11 cellular contexts compared by ENCODE assay signal in genomic region chrX:133988010-133988409, GRCh38.
DNase-seq lines count a peak whose midpoint lies in the region; ATAC-seq and TF ChIP-seq lines count a peak whose summit lies in the region.
"Had no signal": no experiment of that assay in that cellular context is flagged by ENCODE, and none has a peak within 500 bp of the region (broad histone marks: within the 10 kb centered on the region; RNA-seq: fewer than 3 reads in every experiment).

No MANE protein-coding gene starts in this region.

- H3K9me3 Mint-ChIP-seq in nephron progenitor cell = no peaks in the 10 kb centered on the region
- H3K9me3 Mint-ChIP-seq in activated naive CD8-positive, alpha-beta T cell treated with anti-CD3 and anti-CD28 coated beads, Interleukin-2, amount 50 U/mL, for 24 hours = no peaks in the 10 kb centered on the region
- H3K9me3 Mint-ChIP-seq: CD8-positive, alpha-beta memory T cell had no signal

- ATAC-seq in HG02571 (IDR thresholded peaks at IDR 0.05; ENCODE audit: unreplicated experiment) = no peak
- ATAC-seq in activated naive CD8-positive, alpha-beta T cell treated with anti-CD3 and anti-CD28 coated beads, Interleukin-2, amount 50 U/mL, for 24 hours = no peak

- peaks cover 6% of the 10 kb centered on the region for H3K27me3 Mint-ChIP-seq in nephron progenitor cell (ENCODE audit: low read depth, poor library complexity)
- H3K27me3 Mint-ChIP-seq in activated naive CD8-positive, alpha-beta T cell treated with anti-CD3 and anti-CD28 coated beads, Interleukin-2, amount 50 U/mL, for 24 hours = peaks cover 18% of the 10 kb centered on the region

- peak in 2 of 3 experiments; percentile 8 to 65 for DNase-seq in NCI-H1417 (lab: John Stamatoyannopoulos, UW)
- no peak for DNase-seq in NCI-H1417 treated with DMSO at 0.1 percent for 48 hours (lab: John Stamatoyannopoulos, UW)
- DNase-seq in NCI-H69 (lab: John Stamatoyannopoulos, UW) = peak; percentile 7
- no peak for DNase-seq in nephron progenitor cell
- no peak for DNase-seq in COR-L47 (lab: John Stamatoyannopoulos, UW)
- DNase-seq in activated naive CD8-positive, alpha-beta T cell treated with anti-CD3 and anti-CD28 coated beads, Interleukin-2, amount 50 U/mL, for 24 hours = no peak
- DNase-seq: Calu3; CD8-positive, alpha-beta memory T cell; DMS 273 treated with DMSO at 0.1 percent for 48 hours; GM23248 had no signal

- H3K4me3 Mint-ChIP-seq in nephron progenitor cell = peak overlapping the region; percentile 8
- no peak overlapping the region for H3K4me3 Mint-ChIP-seq in activated naive CD8-positive, alpha-beta T cell treated with anti-CD3 and anti-CD28 coated beads, Interleukin-2, amount 50 U/mL, for 24 hours
- H3K4me3 Mint-ChIP-seq: CD8-positive, alpha-beta memory T cell had no signal

- no peaks in the 10 kb centered on the region for H3K36me3 Mint-ChIP-seq in nephron progenitor cell (ENCODE audit: low read depth)
- H3K36me3 Mint-ChIP-seq in activated naive CD8-positive, alpha-beta T cell treated with anti-CD3 and anti-CD28 coated beads, Interleukin-2, amount 50 U/mL, for 24 hours (ENCODE audit: low read depth) = no peaks in the 10 kb centered on the region
- H3K36me3 Mint-ChIP-seq: CD8-positive, alpha-beta memory T cell had no signal

- peaks cover 79% of the 10 kb centered on the region for H3K4me1 Mint-ChIP-seq in nephron progenitor cell
- no peaks in the 10 kb centered on the region for H3K4me1 Mint-ChIP-seq in activated naive CD8-positive, alpha-beta T cell treated with anti-CD3 and anti-CD28 coated beads, Interleukin-2, amount 50 U/mL, for 24 hours

- peak overlapping the region; percentile 3 for H3K27ac Mint-ChIP-seq in nephron progenitor cell
- no peak overlapping the region for H3K27ac Mint-ChIP-seq in activated naive CD8-positive, alpha-beta T cell treated with anti-CD3 and anti-CD28 coated beads, Interleukin-2, amount 50 U/mL, for 24 hours
- H3K27ac Mint-ChIP-seq: CD8-positive, alpha-beta memory T cell had no signal

- no peak for TF ChIP-seq CTCF in nephron progenitor cell (IDR thresholded peaks at IDR 0.05)

Comparison
In these comparisons a context has a peak if more than half of its experiments do, and no peak if none do; other contexts are left out.
1. DNase-seq: peak in NCI-H1417 (2 of 3) and NCI-H69 (single experiment); none in NCI-H1417 treated with DMSO at 0.1 percent for 48 hours (single experiment), nephron progenitor cell (single experiment), COR-L47 (single experiment) and activated naive CD8-positive, alpha-beta T cell treated with anti-CD3 and anti-CD28 coated beads, Interleukin-2, amount 50 U/mL, for 24 hours (single experiment).